ENCODE assay signal across 8 cellular contexts in the genomic region with DNA sequence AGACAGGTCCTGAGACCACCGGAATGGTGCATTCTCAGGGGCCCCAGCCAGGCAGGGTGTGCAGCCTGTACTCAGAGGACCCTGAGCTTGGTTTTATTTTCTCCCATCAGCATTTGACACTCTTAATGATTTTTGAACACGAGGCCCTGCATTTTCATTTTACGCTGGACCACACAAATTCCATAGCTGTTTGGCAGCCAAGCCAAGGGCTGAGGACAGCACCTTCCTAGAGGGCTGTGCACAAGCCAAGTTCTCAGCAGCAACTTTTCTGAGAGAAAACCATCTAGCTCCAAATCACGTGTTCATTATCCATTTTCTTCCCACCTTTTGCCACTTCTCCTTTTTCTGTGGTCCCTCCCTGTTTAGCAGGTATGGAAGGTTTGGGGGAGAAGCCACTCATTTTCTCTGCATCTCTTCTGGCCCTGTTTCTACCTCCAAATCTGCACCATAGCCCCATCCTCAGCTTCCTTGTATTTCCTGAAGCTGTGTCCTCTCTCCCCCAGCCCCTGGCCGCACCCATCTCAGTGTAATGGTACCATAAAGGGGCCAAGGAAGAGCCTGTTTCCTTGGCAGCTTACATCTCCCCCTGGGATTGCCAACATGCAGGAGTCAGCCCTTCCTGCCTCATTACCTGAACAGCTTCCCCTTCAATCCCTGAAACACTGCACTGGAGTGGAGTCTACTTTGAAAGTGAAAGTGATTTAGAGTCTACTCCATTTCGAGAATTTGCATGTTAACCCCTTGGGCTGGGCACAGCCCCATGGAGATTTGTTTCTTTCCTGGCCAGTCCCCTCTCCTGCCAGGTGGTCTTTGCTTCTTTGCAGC.
A peak's percentile ranks its signal among the peaks of the same experiment; 100 is the strongest.
DNase-seq lines count a peak whose midpoint lies in the region; ATAC-seq lines count a peak whose summit lies in the region.

No MANE protein-coding gene starts in this region.

- H3K36me3 ChIP-seq in BLaER1 (peaks cover 42% of the 10 kb centered on the region), SJCRH30 (no peaks in the 10 kb centered on the region)

- ATAC-seq in GM19395 (IDR thresholded peaks at IDR 0.05; ENCODE audit: unreplicated experiment), result peak; percentile 77
- ATAC-seq in HG02840 (IDR thresholded peaks at IDR 0.05; ENCODE audit: low FRiP score, unreplicated experiment), result no peak

- H4K20me1 ChIP-seq in BLaER1, result peaks cover 11% of the 10 kb centered on the region; the same call in 1 of the 2 replicates

- H3K4me3 ChIP-seq in BLaER1 (peak overlapping the region; percentile 29; the same call in 1 of the 2 replicates), SJCRH30 (no peak overlapping the region)

- DNase-seq in NCI-H2107 treated with DMSO at 0.1 percent for 48 hours (lab: John Stamatoyannopoulos, UW; ENCODE audit: unreplicated experiment) (peak; percentile 33), hepatic stellate cell (ENCODE audit: low spot score) (peak; percentile 32), cerebellum (ENCODE audit: low spot score) (no peak), SJCRH30 (no peak), OCI-M2 (lab: John Stamatoyannopoulos, UW; ENCODE audit: unreplicated experiment) (no peak)

- peaks cover 60% of the 10 kb centered on the region for H3K4me1 ChIP-seq in BLaER1
- H3K4me1 ChIP-seq in SJCRH30, result peaks cover 74% of the 10 kb centered on the region

- H3K4me2 ChIP-seq in BLaER1, result peak overlapping the region; percentile 90

- H3K9ac ChIP-seq in BLaER1, result peak overlapping the region; percentile 45; the same call in 1 of the 2 replicates

- 0 out of 2 replicates have a peak overlapping the region, but pooled peaks have one; percentile 19 for H3K27ac ChIP-seq in BLaER1
- no peak overlapping the region for H3K27ac ChIP-seq in SJCRH30

- H3K27me3 ChIP-seq in BLaER1 (no peaks in the 10 kb centered on the region), SJCRH30 (no peaks in the 10 kb centered on the region)

- H3K9me3 ChIP-seq in BLaER1 (no peaks in the 10 kb centered on the region), SJCRH30 (replicated peaks) (no peaks in the 10 kb centered on the region)

Comparison
In these comparisons a context has a peak if more than half of its experiments do, and no peak if none do; other contexts are left out.
1. DNase-seq: peak in NCI-H2107 treated with DMSO at 0.1 percent for 48 hours (single experiment) and hepatic stellate cell (single experiment); none in cerebellum (single experiment), SJCRH30 (0 of 2) and OCI-M2 (single experiment).